12 cellular contexts compared by ENCODE assay signal in the genomic region with DNA sequence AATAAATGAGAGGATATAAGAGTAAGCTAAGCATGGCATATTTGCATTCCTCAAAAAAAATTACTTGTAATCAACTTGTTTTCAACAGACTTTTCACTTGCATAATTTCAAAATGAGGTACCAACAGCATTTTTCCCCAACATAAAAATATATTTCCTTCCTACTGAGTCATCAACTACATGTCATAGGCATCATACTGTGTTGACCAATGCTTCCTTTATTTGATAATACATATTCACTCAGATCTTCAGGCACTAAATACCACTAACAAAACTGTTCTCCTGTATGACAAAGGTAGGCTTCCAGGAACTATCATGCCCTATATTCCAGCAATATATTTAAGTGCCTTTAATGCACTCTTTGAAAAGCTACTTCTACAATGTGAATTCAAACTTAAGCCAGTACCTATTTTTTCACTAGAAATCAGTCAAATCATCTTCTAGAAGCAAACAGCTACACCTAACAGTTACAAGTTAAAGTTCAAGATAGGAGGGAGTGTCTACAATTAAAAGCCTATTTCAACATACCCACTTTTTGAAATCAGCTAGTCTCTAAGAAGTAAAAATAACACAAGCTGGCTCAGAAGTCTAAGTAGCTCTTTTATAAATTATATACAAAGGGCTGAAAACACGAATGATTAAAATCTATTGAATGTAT. TPM values are rescaled to one million over a fixed set of nuclear protein-coding genes. Genes with fewer than 3 reads are reported as not detected.
DNase-seq lines count a peak whose midpoint lies in the region; ATAC-seq lines count a peak whose summit lies in the region.
"Had no signal": no experiment of that assay in that cellular context is flagged by ENCODE, and none has a peak within 500 bp of the region (broad histone marks: within the 10 kb centered on the region; RNA-seq: fewer than 3 reads in every experiment).

No MANE protein-coding gene starts in this region.

- DNase-seq in LHCN-M2 (ENCODE audit: low read depth) (peak; percentile 41), left lobe of liver (ENCODE audit: low spot score) (no peak), posterior cingulate gyrus (no peak), ureter (ENCODE audit: low spot score) (no peak)
- no peak for DNase-seq in activated naive CD8-positive, alpha-beta T cell treated with anti-CD3 and anti-CD28 coated beads for 36 hours
- no peak for DNase-seq in CD4-positive, alpha-beta memory T cell
- DNase-seq: effector CD4-positive, alpha-beta T cell; H9; NCI-H2029 treated with DMSO at 0.1 percent for 48 hours; SHP77 treated with DMSO at 0.1 percent for 48 hours had no signal

- H3K4me3 ChIP-seq in BLaER1 treated with 17β-estradiol and CSF1 and Interleukin-3, amounts not matched to agents 10 nM and 100 nM = peak overlapping the region in 8 of 10 experiments; percentile 1 to 39 (median 20); a peak in 9 of 20 replicates
- H3K4me3 ChIP-seq in CD4-positive, alpha-beta memory T cell (ENCODE audit: low read length in 2 of 2) = no peak overlapping the region

- H4K20me1 ChIP-seq in BLaER1 treated with 17β-estradiol and CSF1 and Interleukin-3, amounts not matched to agents 10 nM and 100 nM = peaks cover 23 to 96% (median 49%) of the 10 kb centered on the region in 11 experiments; a peak in 21 of 22 replicates

- H3K36me3 ChIP-seq in BLaER1 treated with 17β-estradiol and CSF1 and Interleukin-3, amounts not matched to agents 10 nM and 100 nM = peaks cover 0 to 30% (median 23%) of the 10 kb centered on the region in 11 experiments; a peak in 16 of 22 replicates
- H3K36me3 ChIP-seq in CD4-positive, alpha-beta memory T cell (ENCODE audit: insufficient read depth, low read length) = no peaks in the 10 kb centered on the region

- H3K4me1 ChIP-seq in BLaER1 treated with 17β-estradiol and CSF1 and Interleukin-3, amounts not matched to agents 10 nM and 100 nM = peaks cover 77 to 98% (median 89%) of the 10 kb centered on the region in 10 experiments
- peaks cover 80% of the 10 kb centered on the region for H3K4me1 ChIP-seq in CD4-positive, alpha-beta memory T cell (ENCODE audit: insufficient read depth, low read length)

- no peak overlapping the region for H3K4me3 Mint-ChIP-seq in activated naive CD8-positive, alpha-beta T cell treated with anti-CD3 and anti-CD28 coated beads for 36 hours
- peak overlapping the region in 4 of 8 donors; percentile 31 to 59 (median 44) for H3K4me3 Mint-ChIP-seq in CD4-positive, alpha-beta memory T cell
- H3K4me3 Mint-ChIP-seq: H9 had no signal

- H3K27me3 ChIP-seq in BLaER1 treated with 17β-estradiol and CSF1 and Interleukin-3, amounts not matched to agents 10 nM and 100 nM = no peaks in the 10 kb centered on the region
- H3K27me3 ChIP-seq in CD4-positive, alpha-beta memory T cell (ENCODE audit: insufficient read depth, low read length) = no peaks in the 10 kb centered on the region

- no peaks in the 10 kb centered on the region for H3K9me3 Mint-ChIP-seq in activated naive CD8-positive, alpha-beta T cell treated with anti-CD3 and anti-CD28 coated beads for 36 hours
- H3K9me3 Mint-ChIP-seq in CD4-positive, alpha-beta memory T cell = no peaks in the 10 kb centered on the region
- H3K9me3 Mint-ChIP-seq: H9 had no signal

- peaks cover 68% of the 10 kb centered on the region for H3K4me1 Mint-ChIP-seq in activated naive CD8-positive, alpha-beta T cell treated with anti-CD3 and anti-CD28 coated beads for 36 hours
- peaks cover 48 to 80% (median 63%) of the 10 kb centered on the region in 4 donors for H3K4me1 Mint-ChIP-seq in CD4-positive, alpha-beta memory T cell

- H3K36me3 Mint-ChIP-seq in activated naive CD8-positive, alpha-beta T cell treated with anti-CD3 and anti-CD28 coated beads for 36 hours = peaks cover 6% of the 10 kb centered on the region
- H3K36me3 Mint-ChIP-seq in CD4-positive, alpha-beta memory T cell = no peaks in the 10 kb centered on the region

- POLR2A ChIA-PET in CD4-positive, alpha-beta memory T cell (lab: Charles Lee; ENCODE audit: partially characterized antibody) = interaction anchor here (1.2 to 1.7 kb wide), 2 partner anchors 12 to 33 kb away, joined by 3 to 5 read pairs; a partner anchor contains a TSS

- peaks cover 0 to 2% (median 0%) of the 10 kb centered on the region in 11 experiments; a peak in 2 of 22 replicates for H3K9me3 ChIP-seq in BLaER1 treated with 17β-estradiol and CSF1 and Interleukin-3, amounts not matched to agents 10 nM and 100 nM (replicated peaks in 1 of 11)
- no peaks in the 10 kb centered on the region for H3K9me3 ChIP-seq in CD4-positive, alpha-beta memory T cell (ENCODE audit: control insufficient read depth in 1 of 2, low read length in 2 of 2)

- peak overlapping the region; percentile 57 to 98 (median 82); a peak in 21 of 22 replicates for H3K4me2 ChIP-seq in BLaER1 treated with 17β-estradiol and CSF1 and Interleukin-3, amounts not matched to agents 10 nM and 100 nM

- H3K27ac ChIP-seq in BLaER1 treated with 17β-estradiol and CSF1 and Interleukin-3, amounts not matched to agents 10 nM and 100 nM = peak overlapping the region; percentile 73 to 97 (median 80)
- H3K27ac ChIP-seq in CD4-positive, alpha-beta memory T cell (ENCODE audit: low read depth, low read length) = no peak overlapping the region

- CTCF ChIA-PET in CD4-positive, alpha-beta memory T cell (lab: Charles Lee; ENCODE audit: partially characterized antibody) = interaction anchor here (1.1 to 1.4 kb wide), 2 partner anchors 19 to 33 kb away, joined by 3 to 4 read pairs; a partner anchor contains a TSS

- ATAC-seq in left lobe of liver = peak; percentile 59
- ATAC-seq in HG02588 (IDR thresholded peaks at IDR 0.05; ENCODE audit: unreplicated experiment) = no peak

- peak overlapping the region; percentile 66 for H3K27ac Mint-ChIP-seq in activated naive CD8-positive, alpha-beta T cell treated with anti-CD3 and anti-CD28 coated beads for 36 hours
- H3K27ac Mint-ChIP-seq in CD4-positive, alpha-beta memory T cell = peak overlapping the region in 3 of 7 donors; percentile 37 to 54 (median 38)

- intact Hi-C loops in posterior cingulate gyrus (cut with DNase I) = no loop called here
- intact Hi-C loops in CD4-positive, alpha-beta memory T cell (cut with micrococcal nuclease) = no loop called here

- peak overlapping the region; percentile 8 to 76 (median 60); a peak in 16 of 22 replicates for H3K9ac ChIP-seq in BLaER1 treated with 17β-estradiol and CSF1 and Interleukin-3, amounts not matched to agents 10 nM and 100 nM

- no peaks in the 10 kb centered on the region for H3K27me3 Mint-ChIP-seq in activated naive CD8-positive, alpha-beta T cell treated with anti-CD3 and anti-CD28 coated beads for 36 hours
- H3K27me3 Mint-ChIP-seq in CD4-positive, alpha-beta memory T cell = no peaks in the 10 kb centered on the region

RNA-seq across cellular contexts. Expression of a gene that starts 11.3 kb away (rescaled TPM):
- 90.9 and 143 TPM in 2 replicates for total RNA-seq in LHCN-M2 (2014; rRNA removed)
- 78.1 TPM for polyA plus RNA-seq in LHCN-M2 (2012)
- 10 to 100 TPM; 89.3 to 91.8 TPM for total RNA-seq in activated naive CD8-positive, alpha-beta T cell treated with anti-CD3 and anti-CD28 coated beads for 36 hours
- 36.6 TPM for total RNA-seq in left lobe of liver
- total RNA-seq in ureter = 315 TPM
- 100 to 1,000 TPM; 135 TPM for total RNA-seq in CD4-positive, alpha-beta memory T cell
- polyA plus RNA-seq in CD4-positive, alpha-beta memory T cell = 100 to 1,000 TPM; 129 to 258 TPM

RNA-seq across cellular contexts. Expression of a gene that starts 32.9 kb away (rescaled TPM):
- total RNA-seq in LHCN-M2 (2014; rRNA removed) = 11.7 and 13.4 TPM in 2 replicates
- polyA plus RNA-seq in LHCN-M2 (2012) = 2.5 TPM
- total RNA-seq in activated naive CD8-positive, alpha-beta T cell treated with anti-CD3 and anti-CD28 coated beads for 36 hours = 1 to 10 TPM; 9.2 to 9.8 TPM
- 5.5 TPM for total RNA-seq in left lobe of liver
- total RNA-seq in ureter = 41.6 TPM
- 10 to 100 TPM; 15.4 to 17.3 TPM for total RNA-seq in CD4-positive, alpha-beta memory T cell
- polyA plus RNA-seq in CD4-positive, alpha-beta memory T cell = 10 to 100 TPM; 16.1 to 20.5 TPM

Comparison
In these comparisons a context has a peak if more than half of its experiments do, and no peak if none do; other contexts are left out.
1. H3K4me3 ChIP-seq: peak in BLaER1 treated with 17β-estradiol and CSF1 and Interleukin-3, amounts not matched to agents 10 nM and 100 nM (8 of 10); none in CD4-positive, alpha-beta memory T cell (0 of 2).